Comparison of ENCODE assay signal across 19 cellular contexts in genomic region chr6:91376686-91377085, GRCh38.
DNase-seq lines count a peak whose midpoint lies in the region; ATAC-seq and TF ChIP-seq lines count a peak whose summit lies in the region.
"Had no signal": no experiment of that assay in that cellular context is flagged by ENCODE, and none has a peak within 500 bp of the region (broad histone marks: within the 10 kb centered on the region; RNA-seq: fewer than 3 reads in every experiment).

No MANE protein-coding gene starts in this region.

- no peak overlapping the region for H3K4me3 ChIP-seq in A673 (ENCODE audit: low read depth, low read length, poor library complexity, severe bottlenecking)
- H3K4me3 ChIP-seq: right lobe of liver, upper lobe of left lung had no signal

- POLR2A ChIA-PET in A673 (lab: Charles Lee; ENCODE audit: low non-redundant PET), result no interaction called here
- POLR2A ChIA-PET in activated CD8-positive, alpha-beta T cell treated with anti-CD3 and anti-CD28 coated beads for 36 hours (lab: Charles Lee), result no interaction called here

- DNase-seq in A673 (ENCODE audit: low spot score) (peak; percentile 4), NCI-H1092 (lab: John Stamatoyannopoulos, UW) (peak; percentile 77), NCI-H2196 (lab: John Stamatoyannopoulos, UW; ENCODE audit: unreplicated experiment) (peak; percentile 3), glutamatergic neuron (peak; percentile 28), AG20443 (ENCODE audit: low spot score) (no peak), GM03348 (ENCODE audit: low spot score) (no peak), epidermal melanocyte (ENCODE audit: insufficient read length, low spot score) (no peak)
- no peak for DNase-seq in activated CD8-positive, alpha-beta T cell treated with anti-CD3 and anti-CD28 coated beads for 36 hours
- DNase-seq: activated CD4-positive, CD25-positive, alpha-beta regulatory T cell; activated naive CD8-positive, alpha-beta T cell treated with anti-CD3 and anti-CD28 coated beads for 36 hours; Caco-2; immature natural killer cell; right lobe of liver; stimulated activated CD4-positive, alpha-beta T cell treated with anti-CD3 and anti-CD28 coated beads, Interleukin-2, amount 100 ng/mL, for 48 hours; upper lobe of left lung had no signal

- ATAC-seq in activated CD8-positive, alpha-beta T cell treated with anti-CD3 and anti-CD28 coated beads for 36 hours, result no peak
- ATAC-seq: HCT116, right lobe of liver had no signal

- H3K36me3 ChIP-seq in A673 (ENCODE audit: insufficient read depth, low read length, poor library complexity, severe bottlenecking), result no peaks in the 10 kb centered on the region
- H3K36me3 ChIP-seq: right lobe of liver, upper lobe of left lung had no signal

- CTCF ChIA-PET in A673 (lab: Charles Lee), result no interaction called here
- CTCF ChIA-PET in activated CD8-positive, alpha-beta T cell treated with anti-CD3 and anti-CD28 coated beads for 36 hours (lab: Charles Lee), result no interaction called here

- TF ChIP-seq CTCF in A673 (conservative IDR thresholded peaks at IDR 0.05; ENCODE audit: low read depth, low read length) (no peak), glutamatergic neuron (IDR thresholded peaks at IDR 0.05; ENCODE audit: partially characterized antibody, unreplicated experiment) (no peak)
- TF ChIP-seq CTCF in activated CD8-positive, alpha-beta T cell treated with anti-CD3 and anti-CD28 coated beads for 36 hours (IDR thresholded peaks at IDR 0.05), result no peak

- no peaks in the 10 kb centered on the region for H3K9me3 ChIP-seq in A673 (ENCODE audit: low read depth, low read length, poor library complexity, severe bottlenecking)
- H3K9me3 ChIP-seq: Caco-2, right lobe of liver, upper lobe of left lung had no signal

- H3K4me1 Mint-ChIP-seq in glutamatergic neuron (ENCODE audit: low read depth, unreplicated experiment), result peaks cover 2% of the 10 kb centered on the region
- H3K4me1 Mint-ChIP-seq in activated CD8-positive, alpha-beta T cell treated with anti-CD3 and anti-CD28 coated beads for 36 hours (ENCODE audit: low read depth), result no peaks in the 10 kb centered on the region
- H3K4me1 Mint-ChIP-seq: activated naive CD8-positive, alpha-beta T cell treated with anti-CD3 and anti-CD28 coated beads for 36 hours; central memory CD8-positive, alpha-beta T cell; immature natural killer cell; memory B cell had no signal

- H3K9me3 Mint-ChIP-seq in glutamatergic neuron (ENCODE audit: unreplicated experiment), result no peaks in the 10 kb centered on the region
- no peaks in the 10 kb centered on the region for H3K9me3 Mint-ChIP-seq in activated CD8-positive, alpha-beta T cell treated with anti-CD3 and anti-CD28 coated beads for 36 hours
- H3K9me3 Mint-ChIP-seq: activated naive CD8-positive, alpha-beta T cell treated with anti-CD3 and anti-CD28 coated beads for 36 hours; memory B cell had no signal

- intact Hi-C loops in A673 (cut with micrococcal nuclease; ENCODE audit: unreplicated experiment), result no loop called here
- intact Hi-C loops in activated CD8-positive, alpha-beta T cell treated with anti-CD3 and anti-CD28 coated beads for 36 hours (cut with micrococcal nuclease), result no loop called here

- no peak overlapping the region for H3K4me3 Mint-ChIP-seq in glutamatergic neuron (ENCODE audit: unreplicated experiment)
- no peak overlapping the region for H3K4me3 Mint-ChIP-seq in activated CD8-positive, alpha-beta T cell treated with anti-CD3 and anti-CD28 coated beads for 36 hours
- H3K4me3 Mint-ChIP-seq: activated naive CD8-positive, alpha-beta T cell treated with anti-CD3 and anti-CD28 coated beads for 36 hours; central memory CD8-positive, alpha-beta T cell; immature natural killer cell; memory B cell had no signal

- H3K27me3 Mint-ChIP-seq in glutamatergic neuron (ENCODE audit: unreplicated experiment), result no peaks in the 10 kb centered on the region
- H3K27me3 Mint-ChIP-seq in activated CD8-positive, alpha-beta T cell treated with anti-CD3 and anti-CD28 coated beads for 36 hours, result no peaks in the 10 kb centered on the region
- H3K27me3 Mint-ChIP-seq: activated naive CD8-positive, alpha-beta T cell treated with anti-CD3 and anti-CD28 coated beads for 36 hours; central memory CD8-positive, alpha-beta T cell; memory B cell had no signal

- no peaks in the 10 kb centered on the region for H3K36me3 Mint-ChIP-seq in glutamatergic neuron (ENCODE audit: unreplicated experiment)
- H3K36me3 Mint-ChIP-seq in activated CD8-positive, alpha-beta T cell treated with anti-CD3 and anti-CD28 coated beads for 36 hours (ENCODE audit: low read depth), result no peaks in the 10 kb centered on the region
- H3K36me3 Mint-ChIP-seq: activated naive CD8-positive, alpha-beta T cell treated with anti-CD3 and anti-CD28 coated beads for 36 hours; immature natural killer cell; memory B cell had no signal

- H3K27ac ChIP-seq in A673 (ENCODE audit: low read depth, low read length, poor library complexity, severe bottlenecking), result no peak overlapping the region
- H3K27ac ChIP-seq: KMS-11, right lobe of liver, upper lobe of left lung had no signal

- BruUV-seq in A673 (replicated peaks; lab: Mats Ljungman, UMichigan), result no TSS peak

- H3K27ac Mint-ChIP-seq in glutamatergic neuron (ENCODE audit: unreplicated experiment), result no peak overlapping the region
- H3K27ac Mint-ChIP-seq in activated CD8-positive, alpha-beta T cell treated with anti-CD3 and anti-CD28 coated beads for 36 hours, result no peak overlapping the region
- H3K27ac Mint-ChIP-seq: activated naive CD8-positive, alpha-beta T cell treated with anti-CD3 and anti-CD28 coated beads for 36 hours; immature natural killer cell; memory B cell had no signal

- H3K4me1 ChIP-seq in A673 (ENCODE audit: insufficient read depth, low read length, poor library complexity, severe bottlenecking), result no peaks in the 10 kb centered on the region
- H3K4me1 ChIP-seq: Caco-2, right lobe of liver, upper lobe of left lung had no signal

- no peaks in the 10 kb centered on the region for H3K27me3 ChIP-seq in A673 (replicated peaks; ENCODE audit: insufficient read depth, low read depth, low read length, poor library complexity)
- H3K27me3 ChIP-seq: right lobe of liver, upper lobe of left lung had no signal

Comparison
In these comparisons a context has a peak if more than half of its experiments do, and no peak if none do; other contexts are left out.
1. DNase-seq: peak in A673 (single experiment), NCI-H1092 (single experiment), NCI-H2196 (single experiment) and glutamatergic neuron (single experiment); none in AG20443 (single experiment), GM03348 (single experiment), activated CD8-positive, alpha-beta T cell treated with anti-CD3 and anti-CD28 coated beads for 36 hours (single experiment) and epidermal melanocyte (single experiment).